ENCODE assay signal across 8 cellular contexts in genomic region chr19:49567722-49568454, GRCh38. TPM values are rescaled to one million over a fixed set of nuclear protein-coding genes. Genes with fewer than 3 reads are reported as not detected.
DNase-seq lines count a peak whose midpoint lies in the region; ATAC-seq and TF ChIP-seq lines count a peak whose summit lies in the region.

No MANE protein-coding gene starts in this region.

- peak; percentile 33 to 40 for ATAC-seq in stimulated activated naive B cell treated with anti-CD40 and anti-IgM and Interleukin-4, amounts not matched to agents 10 μg/mL and 1 μg/mL and 100 μg/mL, for 72 hours (replicated peaks)

- peak; percentile 100 for DNase-seq in Jurkat, Clone E6-1 (ENCODE audit: low read depth, low spot score)
- DNase-seq in activated CD4-positive, alpha-beta T cell treated with anti-CD3 and anti-CD28 coated beads, Interleukin-2, amount 50 U/mL, for 4 hours = peak; percentile 50 to 52
- peak; percentile 67 for DNase-seq in effector CD4-positive, alpha-beta T cell
- DNase-seq in stimulated activated naive B cell treated with anti-CD40 and anti-IgM and Interleukin-4, amounts not matched to agents 10 μg/mL and 1 μg/mL and 100 μg/mL, for 72 hours = no peak
- DNase-seq in DMS53 (lab: John Stamatoyannopoulos, UW) (no peak), epidermal melanocyte (ENCODE audit: insufficient read length, low spot score) (no peak), OCI-LY7 (ENCODE audit: low spot score) (no peak), glutamatergic neuron (no peak)

- no peaks in the 10 kb centered on the region for H4K20me1 ChIP-seq in OCI-LY7 (ENCODE audit: insufficient read depth, low read length)

- H3K79me2 ChIP-seq in OCI-LY7 (ENCODE audit: insufficient read depth, low read depth, low read length) = no peaks in the 10 kb centered on the region

- peaks cover 4% of the 10 kb centered on the region; the same call in 1 of the 2 replicates for H3K36me3 ChIP-seq in OCI-LY7 (ENCODE audit: insufficient read depth, low read length)

- peaks cover 25% of the 10 kb centered on the region for H3K4me1 ChIP-seq in OCI-LY7 (ENCODE audit: insufficient read depth, low read length, poor library complexity, severe bottlenecking)

- peak overlapping the region; percentile 10 for H3K4me3 ChIP-seq in Jurkat, Clone E6-1 (ENCODE audit: low read length)
- no peak overlapping the region for H3K4me3 ChIP-seq in OCI-LY7 (ENCODE audit: low read depth, low read length, poor library complexity, severe bottlenecking)

- CTCF ChIA-PET in OCI-LY7 (lab: Charles Lee; ENCODE audit: unreplicated experiment) = no interaction called here

- H3K27ac Mint-ChIP-seq in stimulated activated naive B cell treated with anti-CD40 and anti-IgM and Interleukin-4, amounts not matched to agents 10 μg/mL and 1 μg/mL and 100 μg/mL, for 72 hours = peak overlapping the region; percentile 15
- H3K27ac Mint-ChIP-seq in glutamatergic neuron (ENCODE audit: unreplicated experiment) = no peak overlapping the region

- H3K9me3 ChIP-seq in OCI-LY7 (ENCODE audit: low read length) = no peaks in the 10 kb centered on the region

- no peaks in the 10 kb centered on the region for H3K9me2 ChIP-seq in OCI-LY7 (ENCODE audit: insufficient read depth, low read length)

- H3K27ac ChIP-seq in OCI-LY7 (ENCODE audit: low read depth, low read length, poor library complexity, severe bottlenecking) = no peak overlapping the region

- BruUV-seq in OCI-LY7 (replicated peaks; lab: Mats Ljungman, UMichigan) = no TSS peak

- H3K9me3 Mint-ChIP-seq in stimulated activated naive B cell treated with anti-CD40 and anti-IgM and Interleukin-4, amounts not matched to agents 10 μg/mL and 1 μg/mL and 100 μg/mL, for 72 hours = no peaks in the 10 kb centered on the region
- peaks cover 10% of the 10 kb centered on the region for H3K9me3 Mint-ChIP-seq in glutamatergic neuron (ENCODE audit: unreplicated experiment)

- H3K4me1 Mint-ChIP-seq in stimulated activated naive B cell treated with anti-CD40 and anti-IgM and Interleukin-4, amounts not matched to agents 10 μg/mL and 1 μg/mL and 100 μg/mL, for 72 hours = peaks cover 22 to 43% of the 10 kb centered on the region in 2 donors
- H3K4me1 Mint-ChIP-seq in glutamatergic neuron (ENCODE audit: low read depth, unreplicated experiment) = peaks cover 15% of the 10 kb centered on the region

- POLR2A ChIA-PET in OCI-LY7 (lab: Charles Lee) = no interaction called here

- peaks cover 3 to 22% of the 10 kb centered on the region in 2 donors for H3K36me3 Mint-ChIP-seq in stimulated activated naive B cell treated with anti-CD40 and anti-IgM and Interleukin-4, amounts not matched to agents 10 μg/mL and 1 μg/mL and 100 μg/mL, for 72 hours
- H3K36me3 Mint-ChIP-seq in glutamatergic neuron (ENCODE audit: unreplicated experiment) = no peaks in the 10 kb centered on the region

- no peak overlapping the region; the same call in 1 of the 2 replicates for H3K4me2 ChIP-seq in OCI-LY7 (ENCODE audit: low read length)

- H2AFZ ChIP-seq in OCI-LY7 (ENCODE audit: low read length) = no peak overlapping the region

- no peak for TF ChIP-seq CTCF in OCI-LY7 (conservative IDR thresholded peaks at IDR 0.05; ENCODE audit: low read length)
- no peak for TF ChIP-seq CTCF in glutamatergic neuron (IDR thresholded peaks at IDR 0.05; ENCODE audit: partially characterized antibody, unreplicated experiment)

- H3K27me3 Mint-ChIP-seq in stimulated activated naive B cell treated with anti-CD40 and anti-IgM and Interleukin-4, amounts not matched to agents 10 μg/mL and 1 μg/mL and 100 μg/mL, for 72 hours = no peaks in the 10 kb centered on the region
- H3K27me3 Mint-ChIP-seq in glutamatergic neuron (ENCODE audit: unreplicated experiment) = peaks cover 2% of the 10 kb centered on the region

- H3K4me3 Mint-ChIP-seq in stimulated activated naive B cell treated with anti-CD40 and anti-IgM and Interleukin-4, amounts not matched to agents 10 μg/mL and 1 μg/mL and 100 μg/mL, for 72 hours = no peak overlapping the region
- H3K4me3 Mint-ChIP-seq in glutamatergic neuron (ENCODE audit: unreplicated experiment) = no peak overlapping the region

- intact Hi-C loops in OCI-LY7 (cut with micrococcal nuclease; ENCODE audit: unreplicated experiment) = no loop called here

RNA-seq across cellular contexts. Expression of gene NOSIP, which starts 12.5 kb away (rescaled TPM):
- polyA plus RNA-seq in Jurkat, Clone E6-1 (2012; ENCODE audit: insufficient read depth, insufficient read length) = 137 TPM
- total RNA-seq in OCI-LY7 (2014; rRNA removed; shearing (Covaris generic)) = 74.7 and 84.0 TPM in 2 replicates
- total RNA-seq in OCI-LY7 (2022) (35.1 and 42.7 TPM in 2 replicates), glutamatergic neuron (ENCODE audit: unreplicated experiment) (94.4 TPM)

RNA-seq across cellular contexts. Expression of gene PRRG2, which starts 13.2 kb away (rescaled TPM):
- 0.66 TPM for polyA plus RNA-seq in Jurkat, Clone E6-1 (2012; ENCODE audit: insufficient read depth, insufficient read length)
- 2.7 and 4.7 TPM in 2 replicates for total RNA-seq in OCI-LY7 (2014; rRNA removed; shearing (Covaris generic))
- total RNA-seq in OCI-LY7 (2022) (2.4 TPM in 2 replicates), glutamatergic neuron (ENCODE audit: unreplicated experiment) (0.29 TPM)

RNA-seq across cellular contexts. Expression of gene PRR12, which starts 23.1 kb away (rescaled TPM):
- 14.4 TPM for polyA plus RNA-seq in Jurkat, Clone E6-1 (2012; ENCODE audit: insufficient read depth, insufficient read length)
- total RNA-seq in OCI-LY7 (2014; rRNA removed; shearing (Covaris generic)) = 5.1 and 6.5 TPM in 2 replicates
- 32.8 and 40.0 TPM in 2 replicates for total RNA-seq in OCI-LY7 (2022)
- total RNA-seq in glutamatergic neuron (ENCODE audit: unreplicated experiment) = 39.2 TPM

RNA-seq across cellular contexts. Expression of gene RCN3, which starts 40.1 kb away (rescaled TPM):
- 9.3 TPM for polyA plus RNA-seq in Jurkat, Clone E6-1 (2012; ENCODE audit: insufficient read depth, insufficient read length)
- total RNA-seq in OCI-LY7 (2014; rRNA removed; shearing (Covaris generic)) = 0.77 and 1.4 TPM in 2 replicates
- total RNA-seq in OCI-LY7 (2022) = 1.3 and 2.1 TPM in 2 replicates
- 2.5 TPM for total RNA-seq in glutamatergic neuron (ENCODE audit: unreplicated experiment)

RNA-seq across cellular contexts. Expression of gene FCGRT, which starts 55.4 kb away (rescaled TPM):
- polyA plus RNA-seq in Jurkat, Clone E6-1 (2012; ENCODE audit: insufficient read depth, insufficient read length) = 68.6 TPM
- 19.4 and 20.9 TPM in 2 replicates for total RNA-seq in OCI-LY7 (2014; rRNA removed; shearing (Covaris generic))
- 10.7 and 11.6 TPM in 2 replicates for total RNA-seq in OCI-LY7 (2022)
- total RNA-seq in glutamatergic neuron (ENCODE audit: unreplicated experiment) = 8.9 TPM

Comparison
In these comparisons a context has a peak if more than half of its experiments do, and no peak if none do; other contexts are left out.
1. DNase-seq: peak in Jurkat, Clone E6-1 (single experiment), activated CD4-positive, alpha-beta T cell treated with anti-CD3 and anti-CD28 coated beads, Interleukin-2, amount 50 U/mL, for 4 hours (2 of 2) and effector CD4-positive, alpha-beta T cell (single experiment); none in stimulated activated naive B cell treated with anti-CD40 and anti-IgM and Interleukin-4, amounts not matched to agents 10 μg/mL and 1 μg/mL and 100 μg/mL, for 72 hours (single experiment), DMS53 (single experiment), epidermal melanocyte (single experiment), OCI-LY7 (single experiment) and glutamatergic neuron (single experiment).